In the genomic region with DNA sequence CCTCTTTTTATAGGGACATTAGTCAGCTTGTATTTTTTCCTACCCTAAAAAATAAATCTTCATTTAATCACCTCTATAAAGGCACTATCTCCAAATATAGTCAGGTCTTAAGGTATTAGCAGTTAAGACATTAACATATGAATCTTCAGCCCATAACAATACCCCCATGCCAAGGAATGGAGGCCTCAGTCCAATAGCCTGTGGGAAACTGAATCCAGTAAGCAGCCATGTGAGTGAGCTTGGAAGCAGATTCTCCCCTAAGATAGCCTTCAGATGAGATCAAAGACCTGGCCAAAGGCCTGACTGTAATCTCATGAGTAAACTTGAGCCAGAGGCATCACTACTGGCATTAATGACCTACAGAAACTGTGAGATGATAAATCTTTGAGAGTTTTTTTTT, we compare ENCODE assay signal across 1 cellular context.
TF ChIP-seq lines count a peak whose summit lies in the region.

No MANE protein-coding gene starts in this region.

TF ChIP-seq in K562, 482 proteins besides CTCF, POLR2A, EP300 and RAD21 (continued from another document):
- TF ChIP-seq, protein P1, sequence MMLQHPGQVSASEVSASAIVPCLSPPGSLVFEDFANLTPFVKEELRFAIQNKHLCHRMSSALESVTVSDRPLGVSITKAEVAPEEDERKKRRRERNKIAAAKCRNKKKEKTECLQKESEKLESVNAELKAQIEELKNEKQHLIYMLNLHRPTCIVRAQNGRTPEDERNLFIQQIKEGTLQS (IDR thresholded peaks at IDR 0.05): no peak
- TF ChIP-seq, protein P1 (CRISPR knock-in tag; conservative IDR thresholded peaks at IDR 0.05): no peak
- TF ChIP-seq FOXK1 (CRISPR knock-in tag; IDR thresholded peaks at IDR 0.05; ENCODE audit: borderline replicate concordance) (no peak), ARID2 (IDR thresholded peaks at IDR 0.05) (no peak), MCM5 (IDR thresholded peaks at IDR 0.05; ENCODE audit: low read depth) (no peak), ZNF146 (CRISPR knock-in tag; IDR thresholded peaks at IDR 0.05; ENCODE audit: unreplicated experiment) (no peak), NCOA4 (IDR thresholded peaks at IDR 0.05; ENCODE audit: partially characterized antibody) (no peak), ZNF174 (CRISPR knock-in tag; IDR thresholded peaks at IDR 0.05) (no peak), XRCC4 (IDR thresholded peaks at IDR 0.05; ENCODE audit: extremely low read depth, insufficient read depth, insufficient read length) (no peak), NCOA1 (IDR thresholded peaks at IDR 0.05; ENCODE audit: low read depth) (no peak), TAL1 (IDR thresholded peaks at IDR 0.05) (no peak), RBBP5 (IDR thresholded peaks at IDR 0.05; ENCODE audit: borderline replicate concordance, insufficient read depth, low read length, poor library complexity, severe bottlenecking) (no peak), SMARCB1 (IDR thresholded peaks at IDR 0.05; ENCODE audit: insufficient read length, low read depth) (no peak), BRD4 (IDR thresholded peaks at IDR 0.05) (no peak), HNRNPK (IDR thresholded peaks at IDR 0.05; ENCODE audit: low read depth, low read length, poor library complexity, severe bottlenecking) (no peak), CBX3 (IDR thresholded peaks at IDR 0.05; ENCODE audit: borderline replicate concordance in 1 of 2, low read length in 2 of 2) (no peak), SMARCC2 (IDR thresholded peaks at IDR 0.05; ENCODE audit: low read depth) (no peak)
- TF ChIP-seq, protein P2, sequence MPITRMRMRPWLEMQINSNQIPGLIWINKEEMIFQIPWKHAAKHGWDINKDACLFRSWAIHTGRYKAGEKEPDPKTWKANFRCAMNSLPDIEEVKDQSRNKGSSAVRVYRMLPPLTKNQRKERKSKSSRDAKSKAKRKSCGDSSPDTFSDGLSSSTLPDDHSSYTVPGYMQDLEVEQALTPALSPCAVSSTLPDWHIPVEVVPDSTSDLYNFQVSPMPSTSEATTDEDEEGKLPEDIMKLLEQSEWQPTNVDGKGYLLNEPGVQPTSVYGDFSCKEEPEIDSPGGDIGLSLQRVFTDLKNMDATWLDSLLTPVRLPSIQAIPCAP (CRISPR knock-in tag; IDR thresholded peaks at IDR 0.05; ENCODE audit: borderline replicate concordance): no peak
TF ChIP-seq in K562: peak in this region for 0.
